ENCODE assay signal across 1 cellular context in genomic region chr5:4345850-4346249, GRCh38.
TF ChIP-seq lines count a peak whose summit lies in the region.

No MANE protein-coding gene starts in this region.

TF ChIP-seq in K562, 482 proteins besides CTCF, POLR2A, EP300 and RAD21 (continued from another document):
- TF ChIP-seq TAF1 (IDR thresholded peaks at IDR 0.05; ENCODE audit: control insufficient read depth, extremely low read depth, insufficient read depth, low read length, severe bottlenecking) (no peak), NONO (IDR thresholded peaks at IDR 0.05; ENCODE audit: low read depth in 2 of 2, low read length in 1 of 2) (no peak), MXI1 (IDR thresholded peaks at IDR 0.05; ENCODE audit: low read depth, low read length) (no peak), C11orf30 (IDR thresholded peaks at IDR 0.05; ENCODE audit: low read depth) (peak; percentile 19; the same call in 1 of the 2 replicates), ZNF76 (CRISPR knock-in tag; IDR thresholded peaks at IDR 0.05; ENCODE audit: borderline replicate concordance) (no peak), CLOCK (CRISPR knock-in tag; IDR thresholded peaks at IDR 0.05; ENCODE audit: borderline replicate concordance) (no peak), RBM22 (IDR thresholded peaks at IDR 0.05; ENCODE audit: low read depth, low read length, poor library complexity, severe bottlenecking) (no peak), BRD4 (IDR thresholded peaks at IDR 0.05) (no peak), MAFF (IDR thresholded peaks at IDR 0.05; ENCODE audit: low read length) (peak; percentile 65), SIX5 (IDR thresholded peaks at IDR 0.05; ENCODE audit: borderline replicate concordance in 1 of 2, insufficient read depth in 1 of 2, low read depth in 1 of 2, low read length in 2 of 2) (no peak), SNRNP70 (optimal IDR thresholded peaks at IDR 0.05; ENCODE audit: low read depth, low read length) (no peak), TRIM25 (IDR thresholded peaks at IDR 0.05; ENCODE audit: borderline replicate concordance) (no peak), MAFG (tag; conservative IDR thresholded peaks at IDR 0.05) (peak; percentile 42; the same call in 1 of the 2 replicates), GTF2E2 (tag; IDR thresholded peaks at IDR 0.05) (no peak)
- TF ChIP-seq, protein P1, sequence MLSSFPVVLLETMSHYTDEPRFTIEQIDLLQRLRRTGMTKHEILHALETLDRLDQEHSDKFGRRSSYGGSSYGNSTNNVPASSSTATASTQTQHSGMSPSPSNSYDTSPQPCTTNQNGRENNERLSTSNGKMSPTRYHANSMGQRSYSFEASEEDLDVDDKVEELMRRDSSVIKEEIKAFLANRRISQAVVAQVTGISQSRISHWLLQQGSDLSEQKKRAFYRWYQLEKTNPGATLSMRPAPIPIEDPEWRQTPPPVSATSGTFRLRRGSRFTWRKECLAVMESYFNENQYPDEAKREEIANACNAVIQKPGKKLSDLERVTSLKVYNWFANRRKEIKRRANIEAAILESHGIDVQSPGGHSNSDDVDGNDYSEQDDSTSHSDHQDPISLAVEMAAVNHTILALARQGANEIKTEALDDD (IDR thresholded peaks at IDR 0.05), result no peak
- TF ChIP-seq, protein P2, sequence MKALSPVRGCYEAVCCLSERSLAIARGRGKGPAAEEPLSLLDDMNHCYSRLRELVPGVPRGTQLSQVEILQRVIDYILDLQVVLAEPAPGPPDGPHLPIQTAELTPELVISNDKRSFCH (CRISPR knock-in tag; IDR thresholded peaks at IDR 0.05), result no peak
- TF ChIP-seq, protein P2 (tag; IDR thresholded peaks at IDR 0.05), result no peak
TF ChIP-seq in K562: peak in this region for 5.
